ENCODE assay signal across 17 cellular contexts in the genomic region with DNA sequence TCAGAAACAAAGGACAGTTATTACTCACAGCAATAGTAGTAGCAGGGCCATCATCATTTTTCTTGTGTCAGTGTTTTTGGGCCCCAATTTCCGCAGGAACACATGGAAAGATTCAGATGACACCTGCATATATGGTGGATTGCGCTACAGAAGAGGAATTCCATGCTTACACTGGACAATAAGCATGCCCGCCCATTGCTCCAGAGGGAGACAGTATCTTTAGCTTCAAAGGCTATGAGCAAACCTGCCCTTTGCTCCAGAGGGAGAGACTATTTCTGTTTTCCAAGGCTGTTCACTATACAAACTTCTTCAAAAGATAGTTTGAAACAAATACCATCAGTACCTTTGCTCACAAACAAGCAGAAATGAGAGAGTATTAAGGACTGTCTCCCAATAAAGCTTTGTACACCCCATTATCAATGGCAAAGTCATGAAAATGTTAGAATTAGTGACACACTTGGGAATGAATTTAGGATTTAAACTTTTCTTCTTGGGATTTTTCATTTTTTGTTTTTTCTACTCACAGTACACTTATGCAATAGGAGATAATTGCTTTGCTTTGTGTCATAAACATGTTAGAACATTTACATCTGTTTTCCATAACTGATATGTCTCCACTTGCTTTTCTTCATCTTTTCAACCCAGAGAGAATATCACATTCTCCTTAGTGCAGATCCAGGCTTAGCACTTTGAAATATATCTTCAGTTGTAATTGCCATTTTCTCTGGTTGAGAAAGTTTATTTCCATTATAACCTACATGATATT.
DNase-seq lines count a peak whose midpoint lies in the region; ATAC-seq, FAIRE-seq and TF ChIP-seq lines count a peak whose summit lies in the region.
"Had no signal": no experiment of that assay in that cellular context is flagged by ENCODE, and none has a peak within 500 bp of the region (broad histone marks: within the 10 kb centered on the region; RNA-seq: fewer than 3 reads in every experiment).

No MANE protein-coding gene starts in this region.

- H3K4me1 ChIP-seq in GM23248 (ENCODE audit: insufficient read depth): no peaks in the 10 kb centered on the region

- DNase-seq in GM23248 (peak; percentile 2), bronchial epithelial cell (ENCODE audit: low read depth) (peak; percentile 8), fibroblast of peridontal ligament (ENCODE audit: extremely low read depth) (peak; percentile 32), head of caudate nucleus (no peak), ecto neural progenitor cell (ENCODE audit: low spot score) (no peak)
- DNase-seq: C1 segment of cervical spinal cord; CD4-positive, alpha-beta memory T cell; COR-L47; DMS153; DND-41; H9 had no signal

- H4K20me1 ChIP-seq in GM23248 (ENCODE audit: insufficient read depth): no peaks in the 10 kb centered on the region

- no peak overlapping the region for H3K4me2 ChIP-seq in GM23248 (ENCODE audit: unreplicated experiment)
- H3K4me2 ChIP-seq: GM23338 had no signal

- no peak overlapping the region for H2AFZ ChIP-seq in GM23248
- H2AFZ ChIP-seq: GM23338 had no signal

- in situ Hi-C loops in GM23248 (cut with MboI): no loop called here

- no peaks in the 10 kb centered on the region for H3K9me2 ChIP-seq in GM23248 (ENCODE audit: insufficient read depth)

- H3K9ac ChIP-seq in GM23248: no peak overlapping the region

- H3K36me3 ChIP-seq in GM23248 (ENCODE audit: low read depth): no peaks in the 10 kb centered on the region
- no peaks in the 10 kb centered on the region for H3K36me3 ChIP-seq in bronchial epithelial cell (ENCODE audit: control insufficient read depth, insufficient read depth, low read length)

- 77 to 90% methylated on average over 3 of the region's 3 CpGs for WGBS in GM23248 (ENCODE audit: low coverage in 1 of 2, low lambda C conversion rate in 2 of 2, missing lambda C conversion rate in 2 of 2), 2 experiments

- no peaks in the 10 kb centered on the region for H3K9me3 ChIP-seq in GM23248 (ENCODE audit: low read depth)

- H3F3A ChIP-seq in GM23248 (ENCODE audit: insufficient read depth): no peaks in the 10 kb centered on the region

- no peaks in the 10 kb centered on the region for H3K79me2 ChIP-seq in GM23248 (ENCODE audit: insufficient read depth)

- no peak for FAIRE-seq in bronchial epithelial cell (lab: Jason Lieb, UNC)
- FAIRE-seq: G401.6, GM12892, GM19239 had no signal

- H3K27me3 ChIP-seq in GM23248 (replicated peaks; ENCODE audit: insufficient read depth) (no peaks in the 10 kb centered on the region), bronchial epithelial cell (ENCODE audit: control insufficient read depth, insufficient read depth, low read length) (no peaks in the 10 kb centered on the region)

- ATAC-seq in GM18907 (IDR thresholded peaks at IDR 0.05; ENCODE audit: unreplicated experiment): no peak
- ATAC-seq: GM23338, HCT116 had no signal

- TF ChIP-seq CTCF in bronchial epithelial cell (IDR thresholded peaks at IDR 0.05; ENCODE audit: insufficient read depth, low read length, severe bottlenecking): no peak

- H3K27ac ChIP-seq in GM23248: no peak overlapping the region

- H3K4me3 ChIP-seq in GM23248 (no peak overlapping the region), bronchial epithelial cell (ENCODE audit: low read depth, low read length) (no peak overlapping the region)
- H3K4me3 ChIP-seq: GM23338 had no signal

- intact Hi-C loops in head of caudate nucleus (cut with DNase I): no loop called here

Comparison
In these comparisons a context has a peak if more than half of its experiments do, and no peak if none do; other contexts are left out.
1. DNase-seq: peak in GM23248 (single experiment), bronchial epithelial cell (single experiment) and fibroblast of peridontal ligament (single experiment); none in head of caudate nucleus (0 of 42) and ecto neural progenitor cell (single experiment).